Comparison of ENCODE assay signal across 8 cellular contexts in genomic region chr2:212548459-212548815, GRCh38. TPM values are rescaled to one million over a fixed set of nuclear protein-coding genes. Genes with fewer than 3 reads are reported as not detected.
DNase-seq lines count a peak whose midpoint lies in the region; ATAC-seq, FAIRE-seq and TF ChIP-seq lines count a peak whose summit lies in the region.

No MANE protein-coding gene starts in this region.

- peak overlapping the region in 10 of 59 donors; percentile 0 to 19 (median 8) for H3K4me3 ChIP-seq in dorsolateral prefrontal cortex

- no peaks in the 10 kb centered on the region for H3K9me3 Mint-ChIP-seq in nephron progenitor cell

- no peak for DNase-seq in D721Med (ENCODE audit: insufficient read length, low spot score)
- peak; percentile 58 for DNase-seq in NCI-H1048 (lab: John Stamatoyannopoulos, UW)
- peak in 1 of 10 donors; percentile 29 for DNase-seq in dorsolateral prefrontal cortex
- no peak for DNase-seq in nephron progenitor cell
- DNase-seq in omental fat pad (ENCODE audit: low spot score): no peak
- no peak for DNase-seq in NCI-H2107 (lab: John Stamatoyannopoulos, UW)
- DNase-seq in DMS153 (lab: John Stamatoyannopoulos, UW): no peak

- peaks cover 0 to 5% (median 0%) of the 10 kb centered on the region in 45 donors for H3K27me3 ChIP-seq in dorsolateral prefrontal cortex

- TF ChIP-seq CTCF in D721Med (IDR thresholded peaks at IDR 0.05; ENCODE audit: insufficient read depth, missing control alignments) (peak; percentile 55), dorsolateral prefrontal cortex (IDR thresholded peaks at IDR 0.05 in 54 of 56, conservative IDR thresholded peaks at IDR 0.05 in 2 of 56; ENCODE audit: low read depth in 1 of 56, partially characterized antibody in 56 of 56) (peak; percentile 27 to 77 (median 58)), nephron progenitor cell (IDR thresholded peaks at IDR 0.05) (peak; percentile 35), omental fat pad (IDR thresholded peaks at IDR 0.05) (no peak)

- FAIRE-seq in D721Med (lab: Jason Lieb, UNC): peak; percentile 84

- no peak overlapping the region for H3K4me3 Mint-ChIP-seq in nephron progenitor cell

- ATAC-seq in omental fat pad (ENCODE audit: low FRiP score): no peak
- ATAC-seq in GM19452 (IDR thresholded peaks at IDR 0.05; ENCODE audit: unreplicated experiment): no peak

- no peak overlapping the region for H3K27ac Mint-ChIP-seq in nephron progenitor cell

- no peaks in the 10 kb centered on the region for H3K36me3 Mint-ChIP-seq in nephron progenitor cell (ENCODE audit: low read depth)

- H3K27me3 Mint-ChIP-seq in nephron progenitor cell (ENCODE audit: low read depth, poor library complexity): peaks cover 15% of the 10 kb centered on the region

- no peaks in the 10 kb centered on the region for H3K4me1 Mint-ChIP-seq in nephron progenitor cell

- intact Hi-C loops in dorsolateral prefrontal cortex (cut with DNase I): no loop called here

- H3K27ac ChIP-seq in dorsolateral prefrontal cortex: no peak overlapping the region

RNA-seq across cellular contexts. Expression of gene ERBB4, which starts 9.8 kb away (rescaled TPM):
- total RNA-seq in dorsolateral prefrontal cortex (100 to 1,000 TPM in 33 of 120 experiments, 10 to 100 TPM in 87; 53.3 to 151 (median 88.1) TPM), omental fat pad (1 to 10 TPM in 2 of 4 donors, under 1 TPM in 2; 0.16 to 7.7 (median 2.1) TPM)

Comparison
In these comparisons a context has a peak if more than half of its experiments do, and no peak if none do; other contexts are left out.
1. CTCF ChIP-seq: peak in D721Med (single experiment), dorsolateral prefrontal cortex (56 of 56) and nephron progenitor cell (single experiment); none in omental fat pad (0 of 3).
2. RNA of gene ERBB4, which starts 9.8 kb away (total RNA-seq): 53.3 to 151 TPM in dorsolateral prefrontal cortex; 0.16 to 7.7 TPM in omental fat pad; every median in the first group is over 4 times any median in the second.